ENCODE assay signal across 20 cellular contexts in genomic region chr11:70158757-70159389, GRCh38.
"Had no signal": no experiment of that assay in that cellular context is flagged by ENCODE, and none has a peak within 500 bp of the region (broad histone marks: within the 10 kb centered on the region; RNA-seq: fewer than 3 reads in every experiment).

No MANE protein-coding gene starts in this region.

- H3K27ac ChIP-seq: gastrocnemius medialis, heart right ventricle, neutrophil, thyroid gland, VCaP had no signal

- H3K36me3 ChIP-seq: gastrocnemius medialis, neutrophil, thyroid gland, uterus had no signal

- H3K4me3 ChIP-seq: gastrocnemius medialis, heart right ventricle, lung, thyroid gland, uterus had no signal

- H3K27me3 ChIP-seq: heart right ventricle, thyroid gland, uterus had no signal

- H3K9me3 ChIP-seq: gastrocnemius medialis, heart right ventricle, neutrophil, thyroid gland, uterus had no signal

- H3K4me1 ChIP-seq: gastrocnemius medialis, heart right ventricle, thyroid gland, uterus had no signal

- ATAC-seq: activated T-helper 17 cell treated with anti-CD3 and anti-CD28 coated beads, Interleukin-2, amount 50 U/mL, for 72 hours; gastrocnemius medialis; stimulated activated naive CD8-positive, alpha-beta T cell treated with anti-CD3 and anti-CD28 coated beads, Interleukin-15, Interleukin-2, amounts not matched to agents 100 U/mL and 50 U/mL, for 24 hours had no signal

- DNase-seq: activated CD4-positive, alpha-beta T cell treated with anti-CD3 and anti-CD28 coated beads for 1 hour; activated CD4-positive, alpha-beta T cell treated with anti-CD3 and anti-CD28 coated beads, Interleukin-2, amount 50 U/mL, for 4 hours; activated naive CD4-positive, alpha-beta T cell treated with Interleukin-2 at 50 U/mL for 16 hours; activated T-cell treated with anti-CD3 and anti-CD28 coated beads for 4 hours; anterior cingulate cortex; effector memory CD4-positive, alpha-beta T cell; gastrocnemius medialis; heart right ventricle; naive B cell; posterior cingulate gyrus; retina; stimulated activated CD4-positive, alpha-beta T cell treated with anti-CD3 and anti-CD28 coated beads, Interleukin-4, amount 100 ng/mL, for 4 hours; stimulated activated CD8-positive, alpha-beta memory T cell treated with anti-CD3 and anti-CD28 coated beads, Interleukin-4, amount 100 ng/mL, for 48 hours; stimulated activated naive CD8-positive, alpha-beta T cell treated with anti-CD3 and anti-CD28 coated beads, Interleukin-15, Interleukin-2, amounts not matched to agents 100 U/mL and 50 U/mL, for 24 hours had no signal
